ENCODE assay signal across 11 cellular contexts in genomic region chr14:99809376-99809775, GRCh38. TPM values are rescaled to one million over a fixed set of nuclear protein-coding genes. Genes with fewer than 3 reads are reported as not detected.
A peak's percentile ranks its signal among the peaks of the same experiment; 100 is the strongest.
DNase-seq lines count a peak whose midpoint lies in the region; ATAC-seq and TF ChIP-seq lines count a peak whose summit lies in the region.
"Had no signal": no experiment of that assay in that cellular context is flagged by ENCODE, and none has a peak within 500 bp of the region (broad histone marks: within the 10 kb centered on the region; RNA-seq: fewer than 3 reads in every experiment).

No MANE protein-coding gene starts in this region.

- H3K27me3 ChIP-seq in esophagus (ENCODE audit: control insufficient read depth in 1 of 2, insufficient read depth in 2 of 2, low read length in 2 of 2) (no peaks in the 10 kb centered on the region), thyroid gland (no peaks in the 10 kb centered on the region)

- H3K27ac Mint-ChIP-seq in activated T-cell treated with anti-CD3 and anti-CD28 coated beads, Interleukin-2, amount 50 U/mL, for 72 hours, result no peak overlapping the region

- 55 to 58% methylated on average over 9 of the region's 9 CpGs for WGBS in esophagus, 2 donors
- 64 to 66% methylated on average over 8 to 9 of the region's 9 CpGs for WGBS in thyroid gland, 2 donors

- H3K4me1 ChIP-seq in esophagus (ENCODE audit: control insufficient read depth in 2 of 2, insufficient read depth in 2 of 2, low read length in 1 of 2), result peaks cover 0 to 7% of the 10 kb centered on the region in 2 donors
- peaks cover 5 to 24% of the 10 kb centered on the region in 2 donors for H3K4me1 ChIP-seq in thyroid gland
- H3K4me1 ChIP-seq: foreskin keratinocyte had no signal

- no peaks in the 10 kb centered on the region for H3K36me3 Mint-ChIP-seq in activated T-cell treated with anti-CD3 and anti-CD28 coated beads, Interleukin-2, amount 50 U/mL, for 72 hours (ENCODE audit: insufficient read depth in 2 of 2)

- TF ChIP-seq CTCF in thyroid gland (IDR thresholded peaks at IDR 0.05), result no peak
- TF ChIP-seq CTCF in GM10248 (IDR thresholded peaks at IDR 0.05; ENCODE audit: control extremely low read depth, extremely low read depth, low read depth, missing control alignments), result no peak

- peak; percentile 75 for DNase-seq in HCEC 1CT
- DNase-seq in mesenteric fat pad (ENCODE audit: low spot score), result peak; percentile 91
- DNase-seq in thyroid gland, result peak; percentile 41 to 44
- no peak for DNase-seq in GM10248 (ENCODE audit: extremely low spot score)
- no peak for DNase-seq in stimulated activated CD4-positive, alpha-beta T cell treated with anti-CD3 and anti-CD28 coated beads, Interleukin-12 subunit alpha, Interleukin-12 subunit beta, amount 100 ng/mL, for 4 hours
- DNase-seq in activated T-cell treated with anti-CD3 and anti-CD28 coated beads, Interleukin-2, amount 50 U/mL, for 72 hours, result no peak
- DNase-seq: activated CD4-positive, alpha-beta T cell treated with anti-CD3 and anti-CD28 coated beads for 1 hour; foreskin keratinocyte; NCI-H2029 had no signal

- H3K4me1 Mint-ChIP-seq in activated T-cell treated with anti-CD3 and anti-CD28 coated beads, Interleukin-2, amount 50 U/mL, for 72 hours (ENCODE audit: low read depth), result no peaks in the 10 kb centered on the region

- intact Hi-C loops in thyroid gland (cut with DNase I), result no loop called here

- no peak overlapping the region for H3K4me3 Mint-ChIP-seq in activated T-cell treated with anti-CD3 and anti-CD28 coated beads, Interleukin-2, amount 50 U/mL, for 72 hours

- no peaks in the 10 kb centered on the region for H3K9me3 Mint-ChIP-seq in activated T-cell treated with anti-CD3 and anti-CD28 coated beads, Interleukin-2, amount 50 U/mL, for 72 hours

- no peak overlapping the region for H3K4me3 ChIP-seq in esophagus (ENCODE audit: low read depth in 1 of 2, low read length in 2 of 2)
- no peak overlapping the region for H3K4me3 ChIP-seq in thyroid gland (replicated peaks in 1 of 3)

- H3K27ac ChIP-seq in esophagus (ENCODE audit: low read depth in 2 of 2, low read length in 1 of 2), result peak overlapping the region; percentile 39 to 70
- no peak overlapping the region for H3K27ac ChIP-seq in thyroid gland
- H3K27ac ChIP-seq: foreskin keratinocyte had no signal

- POLR2A ChIA-PET in GM10248 (lab: Yijun Ruan, JAX), result no interaction called here

- H3K9me3 ChIP-seq in esophagus (ENCODE audit: control insufficient read depth in 2 of 2, insufficient read depth in 1 of 2, low read depth in 1 of 2, low read length in 1 of 2) (no peaks in the 10 kb centered on the region), thyroid gland (no peaks in the 10 kb centered on the region)

- no peak for ATAC-seq in activated T-cell treated with anti-CD3 and anti-CD28 coated beads, Interleukin-2, amount 50 U/mL, for 72 hours (replicated peaks in 1 of 2)
- no peak for ATAC-seq in GM19395 (IDR thresholded peaks at IDR 0.05; ENCODE audit: unreplicated experiment)
- ATAC-seq: foreskin keratinocyte had no signal

- H3K27me3 Mint-ChIP-seq in activated T-cell treated with anti-CD3 and anti-CD28 coated beads, Interleukin-2, amount 50 U/mL, for 72 hours (ENCODE audit: low read depth), result peaks cover 17% of the 10 kb centered on the region

- CTCF ChIA-PET in GM10248 (lab: Yijun Ruan, JAX), result no interaction called here

- no peak for TF ChIP-seq POLR2A in thyroid gland (IDR thresholded peaks at IDR 0.05)

- H3K36me3 ChIP-seq in esophagus (ENCODE audit: control insufficient read depth in 2 of 2, insufficient read depth in 2 of 2, low read length in 1 of 2) (no peaks in the 10 kb centered on the region), thyroid gland (no peaks in the 10 kb centered on the region)

RNA-seq across cellular contexts. Expression of gene EML1, which starts 16.2 kb away (rescaled TPM):
- 1 to 10 TPM; 3.1 to 4.4 TPM for polyA plus RNA-seq in esophagus
- total RNA-seq in mesenteric fat pad, result 32.5 TPM
- total RNA-seq in thyroid gland, result 10 to 100 TPM; 24.2 to 58.7 (median 37.9) TPM
- total RNA-seq in activated T-cell treated with anti-CD3 and anti-CD28 coated beads, Interleukin-2, amount 50 U/mL, for 72 hours, result 1 to 10 TPM; 2.4 to 2.6 TPM

Comparison
In these comparisons a context has a peak if more than half of its experiments do, and no peak if none do; other contexts are left out.
1. DNase-seq: peak in HCEC 1CT (single experiment), mesenteric fat pad (single experiment) and thyroid gland (2 of 2); none in GM10248 (single experiment), stimulated activated CD4-positive, alpha-beta T cell treated with anti-CD3 and anti-CD28 coated beads, Interleukin-12 subunit alpha, Interleukin-12 subunit beta, amount 100 ng/mL, for 4 hours (single experiment) and activated T-cell treated with anti-CD3 and anti-CD28 coated beads, Interleukin-2, amount 50 U/mL, for 72 hours (0 of 2).
2. H3K27ac ChIP-seq: peak in esophagus (2 of 2); none in thyroid gland (0 of 3).